In genomic region chr9:136529516-136530471, GRCh38 we compare ENCODE assay signal across 1 cellular context.
A peak's percentile ranks its signal among the peaks of the same experiment; 100 is the strongest.
TF ChIP-seq lines count a peak whose summit lies in the region.

No MANE protein-coding gene starts in this region.

TF ChIP-seq in K562, 482 proteins besides CTCF, POLR2A, EP300 and RAD21:
- TF ChIP-seq ZNF146 (CRISPR knock-in tag; IDR thresholded peaks at IDR 0.05; ENCODE audit: unreplicated experiment) (no peak), ZBTB7A (IDR thresholded peaks at IDR 0.05; ENCODE audit: borderline replicate concordance, control insufficient read depth, low read depth, low read length) (peak; percentile 61; the same call in 1 of the 2 replicates), ZNF740 (CRISPR knock-in tag; IDR thresholded peaks at IDR 0.05) (0 out of 2 replicates have a peak, but pooled peaks have one; percentile 6), ZNF740 (tag; IDR thresholded peaks at IDR 0.05) (no peak), SPI1 (IDR thresholded peaks at IDR 0.05; ENCODE audit: borderline replicate concordance, low read depth, low read length) (0 out of 2 replicates have a peak, but pooled peaks have one; percentile 22), PYGO2 (tag; IDR thresholded peaks at IDR 0.05) (no peak), MBD1 (CRISPR knock-in tag; IDR thresholded peaks at IDR 0.05) (no peak), KDM2B (CRISPR knock-in tag; IDR thresholded peaks at IDR 0.05) (no peak)
